ENCODE assay signal across 16 cellular contexts in genomic region chr5:110371725-110372041, GRCh38.
DNase-seq lines count a peak whose midpoint lies in the region; ATAC-seq, FAIRE-seq and TF ChIP-seq lines count a peak whose summit lies in the region.
"Had no signal": no experiment of that assay in that cellular context is flagged by ENCODE, and none has a peak within 500 bp of the region (broad histone marks: within the 10 kb centered on the region; RNA-seq: fewer than 3 reads in every experiment).

No MANE protein-coding gene starts in this region.

- H3K27me3 Mint-ChIP-seq in activated B cell treated with CpG ODN at 0.5 μM for 24 hours: no peaks in the 10 kb centered on the region

- DNase-seq in activated B cell treated with CpG ODN at 0.5 μM for 24 hours: no peak
- DNase-seq in lower lobe of right lung: no peak
- no peak for DNase-seq in NK-92 (lab: John Stamatoyannopoulos, UW; ENCODE audit: unreplicated experiment)
- DNase-seq in urothelium cell line (ENCODE audit: low spot score): no peak
- DNase-seq in adrenal gland: no peak
- DNase-seq: activated CD8-positive, alpha-beta memory T cell treated with anti-CD3 and anti-CD28 coated beads, Interleukin-2, amount 50 U/mL, for 4 hours; brain microvascular endothelial cell; foreskin fibroblast; NCI-H1417 treated with DMSO at 0.1 percent for 48 hours; tibial artery had no signal

- peaks cover 22% of the 10 kb centered on the region for H3K4me1 Mint-ChIP-seq in activated B cell treated with CpG ODN at 0.5 μM for 24 hours

- H3K4me3 Mint-ChIP-seq in activated B cell treated with CpG ODN at 0.5 μM for 24 hours: peak overlapping the region; percentile 55
- H3K4me3 Mint-ChIP-seq: nephron had no signal

- TF ChIP-seq POLR2A in adrenal gland (IDR thresholded peaks at IDR 0.05): no peak

- H3K27ac ChIP-seq in lower lobe of right lung (no peak overlapping the region), adrenal gland (no peak overlapping the region)
- H3K27ac ChIP-seq: brain microvascular endothelial cell, tibial artery had no signal

- H3K36me3 Mint-ChIP-seq in activated B cell treated with CpG ODN at 0.5 μM for 24 hours (ENCODE audit: low read depth): no peaks in the 10 kb centered on the region

- H3K9me3 ChIP-seq in lower lobe of right lung (no peaks in the 10 kb centered on the region), adrenal gland (replicated peaks in 1 of 3) (no peaks in the 10 kb centered on the region)
- H3K9me3 ChIP-seq: tibial artery had no signal

- H3K27ac Mint-ChIP-seq in activated B cell treated with CpG ODN at 0.5 μM for 24 hours: peak overlapping the region; percentile 20

- TF ChIP-seq CTCF in activated B cell treated with CpG ODN at 0.5 μM for 24 hours (IDR thresholded peaks at IDR 0.05) (no peak), lower lobe of right lung (IDR thresholded peaks at IDR 0.05) (no peak), adrenal gland (IDR thresholded peaks at IDR 0.05) (no peak)

- intact Hi-C loops in activated B cell treated with CpG ODN at 0.5 μM for 24 hours (cut with micrococcal nuclease): loop anchor here (5.0 to 10.0 kb wide), 3 partner anchors 366 to 1987 kb away; partner anchors contain the start of genes FBXL17 and SLC25A46
- intact Hi-C loops in lower lobe of right lung (cut with DNase I): no loop called here
- intact Hi-C loops in adrenal gland (cut with DNase I): no loop called here

- H3K4me1 ChIP-seq in lower lobe of right lung (no peaks in the 10 kb centered on the region), adrenal gland (replicated peaks in 1 of 2) (peaks cover 0 to 6% of the 10 kb centered on the region in 2 donors)
- H3K4me1 ChIP-seq: tibial artery had no signal

- no peak overlapping the region for H3K4me3 ChIP-seq in lower lobe of right lung
- no peak overlapping the region for H3K4me3 ChIP-seq in adrenal gland
- H3K4me3 ChIP-seq: tibial artery had no signal

- H3K36me3 ChIP-seq in lower lobe of right lung (no peaks in the 10 kb centered on the region), adrenal gland (replicated peaks in 1 of 2) (no peaks in the 10 kb centered on the region)
- H3K36me3 ChIP-seq: brain microvascular endothelial cell, tibial artery had no signal

- POLR2A ChIA-PET in activated B cell treated with CpG ODN at 0.5 μM for 24 hours (lab: Charles Lee): no interaction called here

- ATAC-seq in GM18861 (IDR thresholded peaks at IDR 0.05; ENCODE audit: unreplicated experiment): peak; percentile 89
- peak; percentile 93 for ATAC-seq in GM21737 (IDR thresholded peaks at IDR 0.05; ENCODE audit: unreplicated experiment)
- peak; percentile 93 for ATAC-seq in HG03432 (IDR thresholded peaks at IDR 0.05; ENCODE audit: unreplicated experiment)
- ATAC-seq in activated B cell treated with CpG ODN at 0.5 μM for 24 hours (ENCODE audit: low read depth): peak; percentile 87
- ATAC-seq in lower lobe of right lung: no peak

- no peaks in the 10 kb centered on the region for H3K9me3 Mint-ChIP-seq in activated B cell treated with CpG ODN at 0.5 μM for 24 hours
- H3K9me3 Mint-ChIP-seq: nephron had no signal

- FAIRE-seq in urothelium cell line (lab: Jason Lieb, UNC): no peak
- FAIRE-seq: D721Med, H54 had no signal

- CTCF ChIA-PET in activated B cell treated with CpG ODN at 0.5 μM for 24 hours (lab: Charles Lee): no interaction called here

- H3K27me3 ChIP-seq in lower lobe of right lung (ENCODE audit: low read depth): no peaks in the 10 kb centered on the region
- no peaks in the 10 kb centered on the region for H3K27me3 ChIP-seq in adrenal gland
- H3K27me3 ChIP-seq: brain microvascular endothelial cell, tibial artery had no signal

- 83 to 92% (median 87%) methylated on average over 3 of the region's 3 CpGs for WGBS in adrenal gland, 4 donors

Comparison
In these comparisons a context has a peak if more than half of its experiments do, and no peak if none do; other contexts are left out.
1. ATAC-seq: peak in GM18861 (single experiment), GM21737 (single experiment), HG03432 (single experiment) and activated B cell treated with CpG ODN at 0.5 μM for 24 hours (single experiment); none in lower lobe of right lung (0 of 2).